In genomic region chr16:67868290-67868689, GRCh38 we compare ENCODE assay signal across 24 cellular contexts. TPM values are rescaled to one million over a fixed set of nuclear protein-coding genes. Genes with fewer than 3 reads are reported as not detected.
A peak's percentile ranks its signal among the peaks of the same experiment; 100 is the strongest.
DNase-seq lines count a peak whose midpoint lies in the region; ATAC-seq and TF ChIP-seq lines count a peak whose summit lies in the region.
"Had no signal": no experiment of that assay in that cellular context is flagged by ENCODE, and none has a peak within 500 bp of the region (broad histone marks: within the 10 kb centered on the region; RNA-seq: fewer than 3 reads in every experiment).

No MANE protein-coding gene starts in this region.

- H3K27ac Mint-ChIP-seq in activated naive CD4-positive, alpha-beta T cell treated with anti-CD3 and anti-CD28 coated beads, Interleukin-2, amount 10 ng/mL, durations not matched to agents 7 days and 5 days, result peak overlapping the region; percentile 4
- H3K27ac Mint-ChIP-seq: CD4-positive, alpha-beta T cell had no signal

- TF ChIP-seq CTCF in osteoblast (IDR thresholded peaks at IDR 0.05; ENCODE audit: extremely low read depth, low read depth, low read length), result no peak

- peaks cover 8% of the 10 kb centered on the region for H3K4me1 Mint-ChIP-seq in activated naive CD4-positive, alpha-beta T cell treated with anti-CD3 and anti-CD28 coated beads, Interleukin-2, amount 10 ng/mL, durations not matched to agents 7 days and 5 days

- peaks cover 13% of the 10 kb centered on the region for H3K4me1 ChIP-seq in osteoblast (ENCODE audit: insufficient read depth, low read length)

- no peaks in the 10 kb centered on the region for H3K9me3 ChIP-seq in osteoblast (ENCODE audit: low read depth, low read length)
- H3K9me3 ChIP-seq: BLaER1 treated with 17β-estradiol and CSF1 and Interleukin-3, amounts not matched to agents 10 nM and 100 nM had no signal

- H3K4me3 Mint-ChIP-seq in activated naive CD4-positive, alpha-beta T cell treated with anti-CD3 and anti-CD28 coated beads, Interleukin-2, amount 10 ng/mL, durations not matched to agents 7 days and 5 days, result no peak overlapping the region
- H3K4me3 Mint-ChIP-seq: CD4-positive, alpha-beta T cell had no signal

- peaks cover 11% of the 10 kb centered on the region for H3K36me3 Mint-ChIP-seq in activated naive CD4-positive, alpha-beta T cell treated with anti-CD3 and anti-CD28 coated beads, Interleukin-2, amount 10 ng/mL, durations not matched to agents 7 days and 5 days

- peaks cover 66% of the 10 kb centered on the region for H3K36me3 ChIP-seq in osteoblast (ENCODE audit: insufficient read depth, low read length)

- no peaks in the 10 kb centered on the region for H3K9me3 Mint-ChIP-seq in activated naive CD4-positive, alpha-beta T cell treated with anti-CD3 and anti-CD28 coated beads, Interleukin-2, amount 10 ng/mL, durations not matched to agents 7 days and 5 days
- H3K9me3 Mint-ChIP-seq: CD4-positive, alpha-beta T cell had no signal

- CTCF ChIA-PET in activated naive CD4-positive, alpha-beta T cell treated with anti-CD3 and anti-CD28 coated beads, Interleukin-2, amount 10 ng/mL, durations not matched to agents 7 days and 5 days (lab: Charles Lee), result interaction anchor here (0.6 to 8.6 kb wide), 3 partner anchors 8 to 60 kb away, joined by 3 to 82 read pairs (median 4); no protein-coding TSS in a partner anchor

- H3K27ac ChIP-seq in cingulate gyrus (ENCODE audit: low read depth, low read length) (peak overlapping the region; percentile 12), osteoblast (ENCODE audit: low read depth, low read length) (peak overlapping the region; percentile 30)
- H3K27ac ChIP-seq: BLaER1 treated with 17β-estradiol and CSF1 and Interleukin-3, amounts not matched to agents 10 nM and 100 nM had no signal

- no peak overlapping the region for H2AFZ ChIP-seq in osteoblast (ENCODE audit: low read length)

- no peaks in the 10 kb centered on the region for H3K27me3 ChIP-seq in osteoblast (ENCODE audit: insufficient read depth, low read length)
- H3K27me3 ChIP-seq: BLaER1 treated with 17β-estradiol and CSF1 and Interleukin-3, amounts not matched to agents 10 nM and 100 nM had no signal

- no peak overlapping the region for H3K4me3 ChIP-seq in osteoblast (ENCODE audit: insufficient read depth, low read length)
- H3K4me3 ChIP-seq: BLaER1 treated with 17β-estradiol and CSF1 and Interleukin-3, amounts not matched to agents 10 nM and 100 nM had no signal

- peaks cover 57% of the 10 kb centered on the region for H3K79me2 ChIP-seq in osteoblast (ENCODE audit: insufficient read depth, low read length)

- no peak for ATAC-seq in HG02571 (IDR thresholded peaks at IDR 0.05; ENCODE audit: unreplicated experiment)

- no peaks in the 10 kb centered on the region for H3K27me3 Mint-ChIP-seq in activated naive CD4-positive, alpha-beta T cell treated with anti-CD3 and anti-CD28 coated beads, Interleukin-2, amount 10 ng/mL, durations not matched to agents 7 days and 5 days
- H3K27me3 Mint-ChIP-seq: CD4-positive, alpha-beta T cell had no signal

- no peak for DNase-seq in activated naive CD4-positive, alpha-beta T cell treated with anti-CD3 and anti-CD28 coated beads, Interleukin-2, amount 10 ng/mL, durations not matched to agents 7 days and 5 days
- DNase-seq in activated naive CD4-positive, alpha-beta T cell treated with anti-CD3 and anti-CD28 coated beads, Interleukin-2, amount 50 U/mL, for 16 hours, result no peak
- DNase-seq in osteoblast (ENCODE audit: insufficient read length, low spot score, missing footprints) (peak; percentile 66), HUDEP-2 (lab: John Stamatoyannopoulos, UW; ENCODE audit: unreplicated experiment in 76 of 76) (no peak), NCI-H748 treated with DMSO at 0.1 percent for 48 hours (lab: John Stamatoyannopoulos, UW) (no peak)
- DNase-seq: 8988T; ACHN; CD4-positive, alpha-beta T cell; DMS53; H7; KBM-7; MV-4-11; NCI-H2029; NCI-H526 treated with DMSO at 0.1 percent for 48 hours; RPMI8226; SHP77 had no signal

- peaks cover 23% of the 10 kb centered on the region for H4K20me1 ChIP-seq in osteoblast (ENCODE audit: insufficient read depth, low read length)

- H3K4me2 ChIP-seq in osteoblast (ENCODE audit: insufficient read depth, low read length), result no peak overlapping the region
- H3K4me2 ChIP-seq: BLaER1 treated with 17β-estradiol and CSF1 and Interleukin-3, amounts not matched to agents 10 nM and 100 nM had no signal

RNA-seq across cellular contexts. Expression of gene EDC4, which starts 4.6 kb away (rescaled TPM):
- 45.7 and 60.8 TPM in 2 replicates for total RNA-seq in osteoblast

RNA-seq across cellular contexts. Expression of gene NRN1L, which starts 16.4 kb away (rescaled TPM):
- 0.29 TPM in 1 of 2 replicates, not detected in the other for total RNA-seq in osteoblast
- total RNA-seq: Daoy, G401, LHCN-M2, MCF 10A, SK-MEL-5 had no signal

RNA-seq across cellular contexts. Expression of gene CENPT, which starts 20.8 kb away (rescaled TPM):
- 24.2 and 25.6 TPM in 2 replicates for total RNA-seq in osteoblast

RNA-seq across cellular contexts. Expression of gene NUTF2, which starts 21.6 kb away (rescaled TPM):
- 203 TPM in 2 replicates for total RNA-seq in osteoblast

RNA-seq across cellular contexts. Expression of gene PSKH1, which starts 24.8 kb away (rescaled TPM):
- 16.8 and 18.5 TPM in 2 replicates for total RNA-seq in osteoblast
